22 cellular contexts compared by ENCODE assay signal in genomic region chr10:97373456-97373855, GRCh38.
"Had no signal": no experiment of that assay in that cellular context is flagged by ENCODE, and none has a peak within 500 bp of the region (broad histone marks: within the 10 kb centered on the region; RNA-seq: fewer than 3 reads in every experiment).

No MANE protein-coding gene starts in this region.

- H3K79me2 ChIP-seq: hepatocyte, parathyroid adenoma had no signal

- H3K9ac ChIP-seq: parathyroid adenoma had no signal

- ATAC-seq: effector memory CD8-positive, alpha-beta T cell; gastrocnemius medialis; heart left ventricle; left lobe of liver; naive thymus-derived CD8-positive, alpha-beta T cell; right lobe of liver; stimulated activated naive CD8-positive, alpha-beta T cell treated with anti-CD3 and anti-CD28 coated beads, Interleukin-15, amount 100 ng/mL, for 72 hours had no signal

- H3K27ac ChIP-seq: coronary artery, gastrocnemius medialis, hepatocyte, parathyroid adenoma, right lobe of liver, suprapubic skin, transverse colon had no signal

- H2AFZ ChIP-seq: hepatocyte, parathyroid adenoma had no signal

- H3K27me3 ChIP-seq: gastrocnemius medialis, heart left ventricle, hepatocyte, right lobe of liver, suprapubic skin, transverse colon had no signal

- H3K9me3 ChIP-seq: gastrocnemius medialis, heart left ventricle, right lobe of liver, suprapubic skin, transverse colon had no signal

- H3K4me3 ChIP-seq: coronary artery, gastrocnemius medialis, heart left ventricle, hepatocyte, right lobe of liver, suprapubic skin, transverse colon had no signal

- H3K4me2 ChIP-seq: hepatocyte had no signal

- DNase-seq: effector memory CD8-positive, alpha-beta T cell; gastrocnemius medialis; heart left ventricle; kidney; mammary epithelial cell; mesendoderm; naive thymus-derived CD8-positive, alpha-beta T cell; nephron progenitor cell; right lobe of liver; small intestine; stimulated activated CD4-positive, alpha-beta T cell treated with anti-CD3 and anti-CD28 coated beads, Interleukin-12 subunit alpha, Interleukin-12 subunit beta, amount 100 ng/mL, for 4 hours; stimulated activated CD4-positive, alpha-beta T cell treated with anti-CD3 and anti-CD28 coated beads, Interleukin-1b, Interleukin-23, amount 100 ng/mL, for 48 hours; stimulated activated CD4-positive, alpha-beta T cell treated with anti-CD3 and anti-CD28 coated beads, Interleukin-4, amount 100 ng/mL, for 1 hour; stimulated activated CD8-positive, alpha-beta memory T cell treated with anti-CD3 and anti-CD28 coated beads, Interleukin-4, amount 100 ng/mL, for 48 hours; stimulated activated naive CD4-positive, alpha-beta T cell; stimulated activated naive CD8-positive, alpha-beta T cell treated with anti-CD3 and anti-CD28 coated beads, Interleukin-15, amount 100 ng/mL, for 72 hours; transverse colon had no signal

- H3K4me1 ChIP-seq: gastrocnemius medialis, parathyroid adenoma, right lobe of liver, suprapubic skin, transverse colon had no signal
